ENCODE assay signal across 34 cellular contexts in genomic region chr4:94724016-94724415, GRCh38. TPM values are rescaled to one million over a fixed set of nuclear protein-coding genes. Genes with fewer than 3 reads are reported as not detected.
"Had no signal": no experiment of that assay in that cellular context is flagged by ENCODE, and none has a peak within 500 bp of the region (broad histone marks: within the 10 kb centered on the region; RNA-seq: fewer than 3 reads in every experiment).

No MANE protein-coding gene starts in this region.

- H3K27me3 Mint-ChIP-seq: activated T-helper 17 cell treated with anti-CD3 and anti-CD28 coated beads, Interleukin-2, amount 50 U/mL, for 72 hours; brain; stimulated activated naive CD8-positive, alpha-beta T cell treated with anti-CD3 and anti-CD28 coated beads, Interleukin-15, amount 100 ng/mL, for 72 hours had no signal

- H3K36me3 Mint-ChIP-seq: activated naive CD8-positive, alpha-beta T cell; brain; mesothelial cell of epicardium; naive thymus-derived CD4-positive, alpha-beta T cell; stimulated activated memory B cell treated with anti-CD40 and anti-IgM and Interleukin-4, amounts not matched to agents 10 μg/mL and 1 μg/mL and 100 μg/mL, for 72 hours; type B pancreatic cell; WTC11 had no signal

- H3K27ac ChIP-seq: cardiac muscle cell, colonic mucosa, hepatocyte, neural progenitor cell, uterus had no signal

- H3K9me3 Mint-ChIP-seq: activated CD8-positive, alpha-beta T cell treated with anti-CD3 and anti-CD28 coated beads for 36 hours; activated T-cell treated with anti-CD3 and anti-CD28 coated beads, Interleukin-2, amount 50 U/mL, for 4 hours; activated T-helper 17 cell treated with anti-CD3 and anti-CD28 coated beads, Interleukin-2, amount 50 U/mL, for 72 hours; stimulated activated memory B cell treated with anti-CD40 and anti-IgM and Interleukin-4, amounts not matched to agents 10 μg/mL and 1 μg/mL and 100 μg/mL, for 72 hours; stimulated activated naive CD8-positive, alpha-beta T cell treated with anti-CD3 and anti-CD28 coated beads, Interleukin-15, amount 100 ng/mL, for 72 hours; type B pancreatic cell; WTC11 had no signal

- H3K9ac ChIP-seq: neural progenitor cell had no signal

- H3K4me1 Mint-ChIP-seq: activated T-helper 17 cell treated with anti-CD3 and anti-CD28 coated beads, Interleukin-2, amount 50 U/mL, for 72 hours; mesothelial cell of epicardium; naive thymus-derived CD4-positive, alpha-beta T cell; stimulated activated memory B cell treated with anti-CD40 and anti-IgM and Interleukin-4, amounts not matched to agents 10 μg/mL and 1 μg/mL and 100 μg/mL, for 72 hours; stimulated activated naive CD8-positive, alpha-beta T cell treated with anti-CD3 and anti-CD28 coated beads, Interleukin-15, amount 100 ng/mL, for 72 hours had no signal

- DNase-seq: activated CD4-positive, alpha-beta T cell treated with anti-CD3 and anti-CD28 coated beads for 1 hour; activated CD4-positive, alpha-beta T cell treated with anti-CD3 and anti-CD28 coated beads, Interleukin-2, amount 50 U/mL, for 1 hour; activated CD8-positive, alpha-beta T cell treated with anti-CD3 and anti-CD28 coated beads for 36 hours; activated gamma-delta T cell treated with Interleukin-2 at 50 U/mL for 16 hours; activated T-cell treated with anti-CD3 and anti-CD28 coated beads, Interleukin-2, amount 50 U/mL, for 4 hours; aorta; cerebellar nuclear complex; colonic mucosa; effector CD8-positive, alpha-beta T cell; glutamatergic neuron; islet precursor cell; left cardiac atrium; naive thymus-derived CD4-positive, alpha-beta T cell; occipital lobe; posterior cingulate gyrus; retina; stimulated activated CD4-positive, alpha-beta T cell treated with anti-CD3 and anti-CD28 coated beads, Interleukin-1b, Interleukin-23, amount 100 ng/mL, for 48 hours; stimulated activated CD4-positive, alpha-beta T cell treated with anti-CD3 and anti-CD28 coated beads, Interleukin-4, amount 100 ng/mL, for 4 hours; stimulated activated CD8-positive, alpha-beta memory T cell treated with anti-CD3 and anti-CD28 coated beads, Interleukin-4, amount 100 ng/mL, for 48 hours; stimulated activated naive CD8-positive, alpha-beta T cell treated with anti-CD3 and anti-CD28 coated beads, Interleukin-15, amount 100 ng/mL, for 72 hours; substantia nigra; T-helper 2 cell; uterus had no signal

- H3K4me3 ChIP-seq: cardiac muscle cell, colonic mucosa, hepatocyte, neural progenitor cell, smooth muscle cell, uterus had no signal

- H3K4me3 Mint-ChIP-seq: activated CD8-positive, alpha-beta T cell treated with anti-CD3 and anti-CD28 coated beads for 36 hours; activated naive CD8-positive, alpha-beta T cell; activated T-cell treated with anti-CD3 and anti-CD28 coated beads, Interleukin-2, amount 50 U/mL, for 4 hours; activated T-helper 17 cell treated with anti-CD3 and anti-CD28 coated beads, Interleukin-2, amount 50 U/mL, for 72 hours; brain; mesothelial cell of epicardium; naive thymus-derived CD4-positive, alpha-beta T cell; neural progenitor cell; stimulated activated memory B cell treated with anti-CD40 and anti-IgM and Interleukin-4, amounts not matched to agents 10 μg/mL and 1 μg/mL and 100 μg/mL, for 72 hours; stimulated activated naive CD8-positive, alpha-beta T cell treated with anti-CD3 and anti-CD28 coated beads, Interleukin-15, amount 100 ng/mL, for 72 hours; type B pancreatic cell; WTC11 had no signal

- H3K27me3 ChIP-seq: colonic mucosa, hepatocyte, neural progenitor cell, uterus had no signal

- H3K27ac Mint-ChIP-seq: activated CD8-positive, alpha-beta T cell treated with anti-CD3 and anti-CD28 coated beads for 36 hours; activated naive CD8-positive, alpha-beta T cell; activated T-helper 17 cell treated with anti-CD3 and anti-CD28 coated beads, Interleukin-2, amount 50 U/mL, for 72 hours; brain; mesothelial cell of epicardium; naive thymus-derived CD4-positive, alpha-beta T cell; neural progenitor cell; stimulated activated memory B cell treated with anti-CD40 and anti-IgM and Interleukin-4, amounts not matched to agents 10 μg/mL and 1 μg/mL and 100 μg/mL, for 72 hours; stimulated activated naive CD8-positive, alpha-beta T cell treated with anti-CD3 and anti-CD28 coated beads, Interleukin-15, amount 100 ng/mL, for 72 hours; type B pancreatic cell; WTC11 had no signal

- H3K4me1 ChIP-seq: colonic mucosa, uterus had no signal

- H3K36me3 ChIP-seq: cardiac muscle cell, colonic mucosa, uterus had no signal

- H3K9me3 ChIP-seq: colonic mucosa, uterus had no signal

RNA-seq across cellular contexts. Expression of gene BMPR1B, which starts 33.7 kb away (rescaled TPM):
- total RNA-seq: activated CD8-positive, alpha-beta T cell treated with anti-CD3 and anti-CD28 coated beads for 36 hours; activated T-cell treated with anti-CD3 and anti-CD28 coated beads, Interleukin-2, amount 50 U/mL, for 4 hours; activated T-helper 17 cell treated with anti-CD3 and anti-CD28 coated beads, Interleukin-2, amount 50 U/mL, for 72 hours had no signal
